25 cellular contexts compared by ENCODE assay signal in the genomic region with DNA sequence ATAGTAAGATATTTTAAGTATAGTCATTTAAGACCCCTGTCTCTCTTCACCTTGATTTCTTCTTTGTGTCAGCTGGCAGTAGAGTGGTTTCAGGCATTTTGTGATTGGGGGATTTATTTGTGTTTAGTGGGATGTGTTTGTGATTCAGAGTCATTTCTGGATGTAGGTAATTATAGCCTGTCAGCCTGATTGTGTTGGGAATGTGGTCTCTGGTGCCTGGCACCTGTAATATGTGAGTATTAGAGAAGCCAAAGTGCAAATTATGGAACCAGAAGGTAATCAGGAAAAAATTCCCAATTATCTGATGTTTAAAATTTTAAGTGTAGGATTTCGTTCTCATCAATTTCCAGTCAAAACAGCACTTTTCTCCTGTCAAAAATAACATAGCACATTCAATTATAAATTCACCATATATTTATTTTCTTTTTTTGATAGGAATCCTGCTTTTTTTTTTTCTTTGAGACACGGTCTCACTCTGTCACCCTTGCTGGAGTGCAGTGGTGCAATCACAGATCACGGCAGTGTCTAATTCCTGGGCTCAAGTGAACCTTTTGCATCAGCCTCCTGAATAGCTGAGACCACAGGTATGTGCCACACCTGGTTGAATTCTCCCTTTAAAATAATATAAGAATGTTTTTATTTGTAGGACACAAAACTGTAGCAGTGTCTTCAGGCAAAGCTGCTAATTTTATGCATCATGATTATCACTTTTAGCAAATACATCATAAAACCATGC. TPM values are rescaled to one million over a fixed set of nuclear protein-coding genes. Genes with fewer than 3 reads are reported as not detected.
DNase-seq lines count a peak whose midpoint lies in the region; ATAC-seq and TF ChIP-seq lines count a peak whose summit lies in the region.
"Had no signal": no experiment of that assay in that cellular context is flagged by ENCODE, and none has a peak within 500 bp of the region (broad histone marks: within the 10 kb centered on the region; RNA-seq: fewer than 3 reads in every experiment).

No MANE protein-coding gene starts in this region.

- POLR2A ChIA-PET in MCF 10A (lab: Yijun Ruan, JAX) = interaction anchor here (1.0 to 1.7 kb wide), 5 partner anchors 14 to 114 kb away, joined by 3 to 8 read pairs (median 5); a partner anchor contains a TSS

- H3K4me3 Mint-ChIP-seq in MCF 10A (ENCODE audit: unreplicated experiment) = no peak overlapping the region
- H3K4me3 Mint-ChIP-seq in central memory CD8-positive, alpha-beta T cell = no peak overlapping the region
- no peak overlapping the region for H3K4me3 Mint-ChIP-seq in activated naive CD4-positive, alpha-beta T cell treated with anti-CD3 and anti-CD28 coated beads, Interleukin-2, amount 10 ng/mL, durations not matched to agents 7 days and 5 days
- H3K4me3 Mint-ChIP-seq: activated CD8-positive, alpha-beta memory T cell treated with anti-CD3 and anti-CD28 coated beads, Interleukin-2, amount 10 ng/mL, durations not matched to agents 7 days and 5 days; H9; natural killer cell; stimulated activated naive CD8-positive, alpha-beta T cell treated with anti-CD3 and anti-CD28 coated beads, Interleukin-15, amount 100 ng/mL, for 72 hours had no signal

- H3K27me3 Mint-ChIP-seq in MCF 10A (ENCODE audit: insufficient read depth, unreplicated experiment) = no peaks in the 10 kb centered on the region
- no peaks in the 10 kb centered on the region for H3K27me3 Mint-ChIP-seq in central memory CD8-positive, alpha-beta T cell
- no peaks in the 10 kb centered on the region for H3K27me3 Mint-ChIP-seq in activated naive CD4-positive, alpha-beta T cell treated with anti-CD3 and anti-CD28 coated beads, Interleukin-2, amount 10 ng/mL, durations not matched to agents 7 days and 5 days
- H3K27me3 Mint-ChIP-seq: activated CD8-positive, alpha-beta memory T cell treated with anti-CD3 and anti-CD28 coated beads, Interleukin-2, amount 10 ng/mL, durations not matched to agents 7 days and 5 days; stimulated activated naive CD8-positive, alpha-beta T cell treated with anti-CD3 and anti-CD28 coated beads, Interleukin-15, amount 100 ng/mL, for 72 hours had no signal

- DNase-seq in MCF 10A (ENCODE audit: unreplicated experiment) (peak; percentile 64), breast epithelium (ENCODE audit: low spot score in 2 of 2) (no peak), left kidney (ENCODE audit: low read depth, low spot score) (peak; percentile 46)
- DNase-seq in central memory CD8-positive, alpha-beta T cell (ENCODE audit: low spot score in 2 of 2) = no peak
- DNase-seq in activated naive CD4-positive, alpha-beta T cell treated with anti-CD3 and anti-CD28 coated beads, Interleukin-2, amount 10 ng/mL, durations not matched to agents 7 days and 5 days = no peak
- DNase-seq in stimulated activated CD4-positive, alpha-beta T cell treated with anti-CD3 and anti-CD28 coated beads, Interleukin-15, amount 100 ng/mL, for 24 hours = no peak
- DNase-seq in stimulated activated naive CD4-positive, alpha-beta T cell treated with Interleukin-2 at 50 U/mL for 16 hours (lab: John Stamatoyannopoulos, UW) = no peak
- DNase-seq: activated CD8-positive, alpha-beta memory T cell treated with anti-CD3 and anti-CD28 coated beads, Interleukin-2, amount 10 ng/mL, durations not matched to agents 7 days and 5 days; activated naive CD4-positive, alpha-beta T cell treated with Interleukin-2 at 50 U/mL for 16 hours; brain microvascular endothelial cell; DMS79; GDM1; H9; heart right ventricle; left colon; natural killer cell; NCI-H1694 treated with DMSO at 0.1 percent for 48 hours; NCI-H524 treated with DMSO at 0.1 percent for 48 hours; PC-3; SHP77; stimulated activated naive CD8-positive, alpha-beta T cell treated with anti-CD3 and anti-CD28 coated beads, Interleukin-15, amount 100 ng/mL, for 72 hours; T-helper 9 cell had no signal

- no peaks in the 10 kb centered on the region for H3K36me3 Mint-ChIP-seq in MCF 10A (ENCODE audit: insufficient read depth, unreplicated experiment)
- H3K36me3 Mint-ChIP-seq in central memory CD8-positive, alpha-beta T cell (ENCODE audit: insufficient read depth) = peaks cover 18% of the 10 kb centered on the region
- H3K36me3 Mint-ChIP-seq in activated naive CD4-positive, alpha-beta T cell treated with anti-CD3 and anti-CD28 coated beads, Interleukin-2, amount 10 ng/mL, durations not matched to agents 7 days and 5 days = peaks cover 21% of the 10 kb centered on the region

- no peak overlapping the region for H3K4me3 ChIP-seq in breast epithelium
- H3K4me3 ChIP-seq: A549, heart right ventricle had no signal

- H3K9me3 Mint-ChIP-seq in MCF 10A (ENCODE audit: unreplicated experiment) = no peaks in the 10 kb centered on the region
- H3K9me3 Mint-ChIP-seq in central memory CD8-positive, alpha-beta T cell = no peaks in the 10 kb centered on the region
- no peaks in the 10 kb centered on the region for H3K9me3 Mint-ChIP-seq in activated naive CD4-positive, alpha-beta T cell treated with anti-CD3 and anti-CD28 coated beads, Interleukin-2, amount 10 ng/mL, durations not matched to agents 7 days and 5 days
- H3K9me3 Mint-ChIP-seq: natural killer cell had no signal

- intact Hi-C loops in MCF 10A (cut with micrococcal nuclease) = no loop called here
- intact Hi-C loops in breast epithelium (cut with DNase I; ENCODE audit: low total_unique reads) = no loop called here

- no peak overlapping the region for H3K27ac ChIP-seq in breast epithelium
- H3K27ac ChIP-seq: A549, brain microvascular endothelial cell, heart right ventricle, KMS-11 had no signal

- H3K4me1 ChIP-seq in breast epithelium = no peaks in the 10 kb centered on the region
- H3K4me1 ChIP-seq: A549 had no signal

- no peaks in the 10 kb centered on the region for H3K36me3 ChIP-seq in breast epithelium
- H3K36me3 ChIP-seq: brain microvascular endothelial cell had no signal

- no peaks in the 10 kb centered on the region for H3K27me3 ChIP-seq in breast epithelium
- H3K27me3 ChIP-seq: brain microvascular endothelial cell, heart right ventricle had no signal

- CTCF ChIA-PET in MCF 10A (lab: Yijun Ruan, JAX) = interaction anchor here (0.9 to 1.6 kb wide), 2 partner anchors 57 to 171 kb away, joined by 3 to 5 read pairs; no protein-coding TSS in a partner anchor
- CTCF ChIA-PET in activated naive CD4-positive, alpha-beta T cell treated with anti-CD3 and anti-CD28 coated beads, Interleukin-2, amount 10 ng/mL, durations not matched to agents 7 days and 5 days (lab: Charles Lee) = interaction anchor here (0.6 kb wide), 1 partner anchor 24 kb away, joined by 3 read pairs; no protein-coding TSS in a partner anchor

- TF ChIP-seq CTCF in MCF 10A (IDR thresholded peaks at IDR 0.05; ENCODE audit: unreplicated experiment) = no peak
- TF ChIP-seq CTCF in breast epithelium (IDR thresholded peaks at IDR 0.05) = no peak

- H3K9me3 ChIP-seq in breast epithelium = no peaks in the 10 kb centered on the region
- H3K9me3 ChIP-seq: A549, heart right ventricle had no signal

- ATAC-seq in central memory CD8-positive, alpha-beta T cell (replicated peaks; ENCODE audit: extremely low read depth, poor library complexity, severe bottlenecking) = no peak
- ATAC-seq in HG02884 (IDR thresholded peaks at IDR 0.05; ENCODE audit: unreplicated experiment) = no peak
- ATAC-seq: A549; activated CD8-positive, alpha-beta memory T cell treated with anti-CD3 and anti-CD28 coated beads, Interleukin-2, amount 10 ng/mL, durations not matched to agents 7 days and 5 days; heart right ventricle; left colon; natural killer cell; PC-3; stimulated activated naive CD8-positive, alpha-beta T cell treated with anti-CD3 and anti-CD28 coated beads, Interleukin-15, amount 100 ng/mL, for 72 hours had no signal

- H3K4me1 Mint-ChIP-seq in MCF 10A (ENCODE audit: insufficient read depth, unreplicated experiment) = peaks cover 14% of the 10 kb centered on the region
- H3K4me1 Mint-ChIP-seq in central memory CD8-positive, alpha-beta T cell = no peaks in the 10 kb centered on the region
- no peaks in the 10 kb centered on the region for H3K4me1 Mint-ChIP-seq in activated naive CD4-positive, alpha-beta T cell treated with anti-CD3 and anti-CD28 coated beads, Interleukin-2, amount 10 ng/mL, durations not matched to agents 7 days and 5 days
- H3K4me1 Mint-ChIP-seq: H9; stimulated activated naive CD8-positive, alpha-beta T cell treated with anti-CD3 and anti-CD28 coated beads, Interleukin-15, amount 100 ng/mL, for 72 hours had no signal

- H3K27ac Mint-ChIP-seq in MCF 10A (ENCODE audit: low read depth, unreplicated experiment) = peak overlapping the region; percentile 83
- H3K27ac Mint-ChIP-seq in central memory CD8-positive, alpha-beta T cell (ENCODE audit: low read depth) = peak overlapping the region; percentile 68
- H3K27ac Mint-ChIP-seq in activated naive CD4-positive, alpha-beta T cell treated with anti-CD3 and anti-CD28 coated beads, Interleukin-2, amount 10 ng/mL, durations not matched to agents 7 days and 5 days = no peak overlapping the region
- H3K27ac Mint-ChIP-seq: activated CD8-positive, alpha-beta memory T cell treated with anti-CD3 and anti-CD28 coated beads, Interleukin-2, amount 10 ng/mL, durations not matched to agents 7 days and 5 days; natural killer cell; stimulated activated naive CD8-positive, alpha-beta T cell treated with anti-CD3 and anti-CD28 coated beads, Interleukin-15, amount 100 ng/mL, for 72 hours had no signal

- TF ChIP-seq POLR2A in breast epithelium (IDR thresholded peaks at IDR 0.05) = no peak

- BruUV-seq in MCF 10A (replicated peaks; lab: Mats Ljungman, UMichigan) = no TSS peak

RNA-seq across cellular contexts. Expression of a gene that starts 42.7 kb away (rescaled TPM):
- 4.8 and 6.5 TPM in 2 replicates for total RNA-seq in MCF 10A (2022)
- 10 to 100 TPM in 1 of 3 donors, 1 to 10 TPM in 2; 8.5 to 10.4 (median 9.4) TPM for total RNA-seq in breast epithelium

Comparison
In these comparisons a context has a peak if more than half of its experiments do, and no peak if none do; other contexts are left out.
1. DNase-seq: peak in MCF 10A (single experiment) and left kidney (single experiment); none in breast epithelium (0 of 2), central memory CD8-positive, alpha-beta T cell (0 of 2), activated naive CD4-positive, alpha-beta T cell treated with anti-CD3 and anti-CD28 coated beads, Interleukin-2, amount 10 ng/mL, durations not matched to agents 7 days and 5 days (single experiment), stimulated activated CD4-positive, alpha-beta T cell treated with anti-CD3 and anti-CD28 coated beads, Interleukin-15, amount 100 ng/mL, for 24 hours (single experiment) and stimulated activated naive CD4-positive, alpha-beta T cell treated with Interleukin-2 at 50 U/mL for 16 hours (single experiment).